1 cellular context compared by ENCODE assay signal in the genomic region with DNA sequence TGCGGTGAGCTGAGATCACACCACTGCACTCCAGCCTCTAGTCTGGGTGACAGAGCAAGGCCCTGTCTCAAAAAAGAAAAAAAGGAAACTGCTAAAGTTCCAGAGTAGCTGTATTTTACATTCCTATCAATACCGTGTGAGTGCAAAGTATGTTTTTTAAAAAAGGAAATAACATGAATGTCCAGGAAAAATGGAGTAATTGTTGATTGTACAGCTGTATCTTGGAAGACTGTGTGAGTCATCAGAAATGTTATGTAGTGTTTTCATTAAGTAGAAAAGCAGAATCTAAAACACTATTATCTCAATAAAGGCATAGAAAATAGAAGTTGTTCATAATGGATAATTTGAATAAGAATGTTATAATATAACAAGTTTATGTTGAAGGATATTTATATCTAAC.
TF ChIP-seq lines count a peak whose summit lies in the region.

No MANE protein-coding gene starts in this region.

TF ChIP-seq in A549, 52 proteins besides CTCF, POLR2A, EP300 and RAD21:
- TF ChIP-seq FOSL2 (IDR thresholded peaks at IDR 0.05) (no peak), FOSL2 (CRISPR knock-in tag; IDR thresholded peaks at IDR 0.05) (peak; percentile 38; the same call in 1 of the 2 replicates), JUN (IDR thresholded peaks at IDR 0.05) (no peak)
